In the genomic region with DNA sequence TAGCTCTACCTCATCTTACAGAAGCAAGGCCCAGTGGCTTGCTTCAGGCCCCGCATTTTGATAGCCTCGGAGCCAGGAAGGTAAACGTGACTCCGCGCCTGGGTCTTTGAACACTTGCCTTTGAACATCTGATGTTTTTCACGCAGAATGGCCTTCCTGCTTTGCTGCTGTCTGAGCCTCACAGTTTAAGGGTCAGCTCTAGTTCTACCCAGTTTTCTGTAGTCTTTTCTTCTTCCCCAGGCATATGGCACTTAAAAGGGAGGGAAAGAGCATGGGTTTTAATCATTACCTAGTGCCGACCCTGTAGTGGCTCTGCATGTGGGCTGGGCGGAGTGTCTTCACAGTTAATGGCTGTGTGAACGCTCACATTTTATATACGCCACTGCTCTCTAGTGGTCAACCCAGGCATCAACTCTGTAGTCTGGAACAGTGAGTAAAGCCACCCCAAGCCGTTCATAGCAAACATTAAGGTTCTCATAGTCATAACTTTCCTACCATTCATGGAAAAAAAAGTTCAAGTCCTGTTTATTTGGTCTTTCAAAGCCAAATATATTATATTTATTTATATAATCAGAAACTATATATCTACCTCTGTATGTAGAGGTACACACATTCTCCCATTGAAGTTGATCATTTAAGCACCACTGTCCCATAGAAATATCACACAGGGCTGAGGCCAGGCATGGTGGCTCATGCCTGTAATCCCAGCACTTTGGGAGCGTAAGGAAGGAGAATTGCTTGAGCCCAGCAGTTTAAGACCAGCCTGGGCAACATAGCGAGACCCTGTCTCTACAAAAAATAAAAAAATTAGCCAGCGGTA, we compare ENCODE assay signal across 1 cellular context.
TF ChIP-seq lines count a peak whose summit lies in the region.

No MANE protein-coding gene starts in this region.

TF ChIP-seq in HepG2, 621 proteins besides CTCF, POLR2A, EP300 and RAD21 (continued from another document):
- TF ChIP-seq, protein P1, sequence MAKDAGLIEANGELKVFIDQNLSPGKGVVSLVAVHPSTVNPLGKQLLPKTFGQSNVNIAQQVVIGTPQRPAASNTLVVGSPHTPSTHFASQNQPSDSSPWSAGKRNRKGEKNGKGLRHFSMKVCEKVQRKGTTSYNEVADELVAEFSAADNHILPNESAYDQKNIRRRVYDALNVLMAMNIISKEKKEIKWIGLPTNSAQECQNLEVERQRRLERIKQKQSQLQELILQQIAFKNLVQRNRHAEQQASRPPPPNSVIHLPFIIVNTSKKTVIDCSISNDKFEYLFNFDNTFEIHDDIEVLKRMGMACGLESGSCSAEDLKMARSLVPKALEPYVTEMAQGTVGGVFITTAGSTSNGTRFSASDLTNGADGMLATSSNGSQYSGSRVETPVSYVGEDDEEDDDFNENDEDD (CRISPR knock-in tag; IDR thresholded peaks at IDR 0.05; ENCODE audit: borderline replicate concordance): peak; percentile 25; the same call in 1 of the 2 replicates
- TF ChIP-seq ZNF501 (CRISPR knock-in tag; IDR thresholded peaks at IDR 0.05) (0 out of 2 replicates have a peak, but pooled peaks have one; percentile 41), GATAD1 (CRISPR knock-in tag; IDR thresholded peaks at IDR 0.05) (peak; percentile 34; the same call in 1 of the 2 replicates), ASH2L (IDR thresholded peaks at IDR 0.05; ENCODE audit: insufficient read length, low read depth, low read length) (peak; percentile 30), BHLHE40 (IDR thresholded peaks at IDR 0.05; ENCODE audit: low read length) (peak; percentile 68), RBM22 (optimal IDR thresholded peaks at IDR 0.05; ENCODE audit: low read length) (no peak), GFI1 (CRISPR knock-in tag; IDR thresholded peaks at IDR 0.05; ENCODE audit: borderline replicate concordance) (no peak), GATAD2A (CRISPR knock-in tag; IDR thresholded peaks at IDR 0.05) (no peak), FOXO1 (CRISPR knock-in tag; IDR thresholded peaks at IDR 0.05) (peak; percentile 10; the same call in 1 of the 2 replicates), ZBTB7B (CRISPR knock-in tag; IDR thresholded peaks at IDR 0.05) (peak; percentile 35; the same call in 1 of the 2 replicates), RNF2 (conservative IDR thresholded peaks at IDR 0.05; ENCODE audit: low read depth) (0 out of 2 replicates have a peak, but pooled peaks have one; percentile 55), ZNF510 (CRISPR knock-in tag; IDR thresholded peaks at IDR 0.05; ENCODE audit: low read depth) (0 out of 2 replicates have a peak, but pooled peaks have one; percentile 59), SMC3 (IDR thresholded peaks at IDR 0.05; ENCODE audit: low read length) (peak; percentile 77), MED1 (CRISPR knock-in tag; IDR thresholded peaks at IDR 0.05) (peak; percentile 21; the same call in 1 of the 2 replicates), ZBTB42 (CRISPR knock-in tag; IDR thresholded peaks at IDR 0.05) (no peak)
- TF ChIP-seq, protein P2, sequence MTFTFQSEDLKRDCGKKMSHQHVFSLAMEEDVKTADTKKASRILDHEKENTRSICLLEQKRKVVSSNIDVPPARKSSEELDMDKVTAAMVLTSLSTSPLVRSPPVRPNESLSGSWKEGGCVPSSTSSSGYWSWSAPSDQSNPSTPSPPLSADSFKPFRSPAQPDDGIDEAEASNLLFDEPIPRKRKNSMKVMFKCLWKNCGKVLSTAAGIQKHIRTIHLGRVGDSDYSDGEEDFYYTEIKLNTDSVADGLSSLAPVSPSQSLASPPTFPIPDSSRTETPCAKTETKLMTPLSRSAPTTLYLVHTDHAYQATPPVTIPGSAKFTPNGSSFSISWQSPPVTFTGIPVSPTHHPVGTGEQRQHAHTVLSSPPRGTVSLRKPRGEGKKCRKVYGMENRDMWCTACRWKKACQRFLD (CRISPR knock-in tag; IDR thresholded peaks at IDR 0.05; ENCODE audit: borderline replicate concordance): peak; percentile 48; the same call in 1 of the 2 replicates
- TF ChIP-seq, protein P3, sequence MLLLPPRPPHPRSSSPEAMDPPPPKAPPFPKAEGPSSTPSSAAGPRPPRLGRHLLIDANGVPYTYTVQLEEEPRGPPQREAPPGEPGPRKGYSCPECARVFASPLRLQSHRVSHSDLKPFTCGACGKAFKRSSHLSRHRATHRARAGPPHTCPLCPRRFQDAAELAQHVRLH (CRISPR knock-in tag; IDR thresholded peaks at IDR 0.05; ENCODE audit: borderline replicate concordance, low read depth): peak; percentile 38; the same call in 1 of the 2 replicates
- TF ChIP-seq, protein P4, sequence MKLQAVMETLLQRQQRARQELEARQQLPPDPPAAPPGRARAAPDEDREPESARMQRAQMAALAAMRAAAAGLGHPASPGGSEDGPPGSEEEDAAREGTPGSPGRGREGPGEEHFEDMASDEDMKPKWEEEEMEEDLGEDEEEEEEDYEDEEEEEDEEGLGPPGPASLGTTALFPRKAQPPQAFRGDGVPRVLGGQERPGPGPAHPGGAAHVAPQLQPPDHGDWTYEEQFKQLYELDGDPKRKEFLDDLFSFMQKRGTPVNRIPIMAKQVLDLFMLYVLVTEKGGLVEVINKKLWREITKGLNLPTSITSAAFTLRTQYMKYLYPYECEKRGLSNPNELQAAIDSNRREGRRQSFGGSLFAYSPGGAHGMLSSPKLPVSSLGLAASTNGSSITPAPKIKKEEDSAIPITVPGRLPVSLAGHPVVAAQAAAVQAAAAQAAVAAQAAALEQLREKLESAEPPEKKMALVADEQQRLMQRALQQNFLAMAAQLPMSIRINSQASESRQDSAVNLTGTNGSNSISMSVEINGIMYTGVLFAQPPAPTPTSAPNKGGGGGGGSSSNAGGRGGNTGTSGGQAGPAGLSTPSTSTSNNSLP (IDR thresholded peaks at IDR 0.05; ENCODE audit: low read depth, low read length): peak; percentile 55; the same call in 1 of the 2 replicates
- TF ChIP-seq, protein P5, sequence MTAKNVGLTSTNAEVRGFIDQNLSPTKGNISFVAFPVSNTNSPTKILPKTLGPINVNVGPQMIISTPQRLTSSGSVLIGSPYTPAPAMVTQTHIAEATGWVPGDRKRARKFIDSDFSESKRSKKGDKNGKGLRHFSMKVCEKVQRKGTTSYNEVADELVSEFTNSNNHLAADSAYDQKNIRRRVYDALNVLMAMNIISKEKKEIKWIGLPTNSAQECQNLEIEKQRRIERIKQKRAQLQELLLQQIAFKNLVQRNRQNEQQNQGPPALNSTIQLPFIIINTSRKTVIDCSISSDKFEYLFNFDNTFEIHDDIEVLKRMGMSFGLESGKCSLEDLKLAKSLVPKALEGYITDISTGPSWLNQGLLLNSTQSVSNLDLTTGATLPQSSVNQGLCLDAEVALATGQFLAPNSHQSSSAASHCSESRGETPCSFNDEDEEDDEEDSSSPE (CRISPR knock-in tag; IDR thresholded peaks at IDR 0.05): peak; percentile 21; the same call in 1 of the 2 replicates
- TF ChIP-seq, protein P6, sequence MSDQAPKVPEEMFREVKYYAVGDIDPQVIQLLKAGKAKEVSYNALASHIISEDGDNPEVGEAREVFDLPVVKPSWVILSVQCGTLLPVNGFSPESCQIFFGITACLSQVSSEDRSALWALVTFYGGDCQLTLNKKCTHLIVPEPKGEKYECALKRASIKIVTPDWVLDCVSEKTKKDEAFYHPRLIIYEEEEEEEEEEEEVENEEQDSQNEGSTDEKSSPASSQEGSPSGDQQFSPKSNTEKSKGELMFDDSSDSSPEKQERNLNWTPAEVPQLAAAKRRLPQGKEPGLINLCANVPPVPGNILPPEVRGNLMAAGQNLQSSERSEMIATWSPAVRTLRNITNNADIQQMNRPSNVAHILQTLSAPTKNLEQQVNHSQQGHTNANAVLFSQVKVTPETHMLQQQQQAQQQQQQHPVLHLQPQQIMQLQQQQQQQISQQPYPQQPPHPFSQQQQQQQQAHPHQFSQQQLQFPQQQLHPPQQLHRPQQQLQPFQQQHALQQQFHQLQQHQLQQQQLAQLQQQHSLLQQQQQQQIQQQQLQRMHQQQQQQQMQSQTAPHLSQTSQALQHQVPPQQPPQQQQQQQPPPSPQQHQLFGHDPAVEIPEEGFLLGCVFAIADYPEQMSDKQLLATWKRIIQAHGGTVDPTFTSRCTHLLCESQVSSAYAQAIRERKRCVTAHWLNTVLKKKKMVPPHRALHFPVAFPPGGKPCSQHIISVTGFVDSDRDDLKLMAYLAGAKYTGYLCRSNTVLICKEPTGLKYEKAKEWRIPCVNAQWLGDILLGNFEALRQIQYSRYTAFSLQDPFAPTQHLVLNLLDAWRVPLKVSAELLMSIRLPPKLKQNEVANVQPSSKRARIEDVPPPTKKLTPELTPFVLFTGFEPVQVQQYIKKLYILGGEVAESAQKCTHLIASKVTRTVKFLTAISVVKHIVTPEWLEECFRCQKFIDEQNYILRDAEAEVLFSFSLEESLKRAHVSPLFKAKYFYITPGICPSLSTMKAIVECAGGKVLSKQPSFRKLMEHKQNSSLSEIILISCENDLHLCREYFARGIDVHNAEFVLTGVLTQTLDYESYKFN (CRISPR knock-in tag; conservative IDR thresholded peaks at IDR 0.05): 0 out of 2 replicates have a peak, but pooled peaks have one; percentile 11
- TF ChIP-seq, protein P7, sequence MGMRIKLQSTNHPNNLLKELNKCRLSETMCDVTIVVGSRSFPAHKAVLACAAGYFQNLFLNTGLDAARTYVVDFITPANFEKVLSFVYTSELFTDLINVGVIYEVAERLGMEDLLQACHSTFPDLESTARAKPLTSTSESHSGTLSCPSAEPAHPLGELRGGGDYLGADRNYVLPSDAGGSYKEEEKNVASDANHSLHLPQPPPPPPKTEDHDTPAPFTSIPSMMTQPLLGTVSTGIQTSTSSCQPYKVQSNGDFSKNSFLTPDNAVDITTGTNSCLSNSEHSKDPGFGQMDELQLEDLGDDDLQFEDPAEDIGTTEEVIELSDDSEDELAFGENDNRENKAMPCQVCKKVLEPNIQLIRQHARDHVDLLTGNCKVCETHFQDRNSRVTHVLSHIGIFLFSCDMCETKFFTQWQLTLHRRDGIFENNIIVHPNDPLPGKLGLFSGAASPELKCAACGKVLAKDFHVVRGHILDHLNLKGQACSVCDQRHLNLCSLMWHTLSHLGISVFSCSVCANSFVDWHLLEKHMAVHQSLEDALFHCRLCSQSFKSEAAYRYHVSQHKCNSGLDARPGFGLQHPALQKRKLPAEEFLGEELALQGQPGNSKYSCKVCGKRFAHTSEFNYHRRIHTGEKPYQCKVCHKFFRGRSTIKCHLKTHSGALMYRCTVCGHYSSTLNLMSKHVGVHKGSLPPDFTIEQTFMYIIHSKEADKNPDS (CRISPR knock-in tag; IDR thresholded peaks at IDR 0.05): no peak
- TF ChIP-seq, protein P8, sequence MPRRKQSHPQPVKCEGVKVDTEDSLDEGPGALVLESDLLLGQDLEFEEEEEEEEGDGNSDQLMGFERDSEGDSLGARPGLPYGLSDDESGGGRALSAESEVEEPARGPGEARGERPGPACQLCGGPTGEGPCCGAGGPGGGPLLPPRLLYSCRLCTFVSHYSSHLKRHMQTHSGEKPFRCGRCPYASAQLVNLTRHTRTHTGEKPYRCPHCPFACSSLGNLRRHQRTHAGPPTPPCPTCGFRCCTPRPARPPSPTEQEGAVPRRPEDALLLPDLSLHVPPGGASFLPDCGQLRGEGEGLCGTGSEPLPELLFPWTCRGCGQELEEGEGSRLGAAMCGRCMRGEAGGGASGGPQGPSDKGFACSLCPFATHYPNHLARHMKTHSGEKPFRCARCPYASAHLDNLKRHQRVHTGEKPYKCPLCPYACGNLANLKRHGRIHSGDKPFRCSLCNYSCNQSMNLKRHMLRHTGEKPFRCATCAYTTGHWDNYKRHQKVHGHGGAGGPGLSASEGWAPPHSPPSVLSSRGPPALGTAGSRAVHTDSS (CRISPR knock-in tag; conservative IDR thresholded peaks at IDR 0.05): no peak
